ENCODE assay signal across 8 cellular contexts in the genomic region with DNA sequence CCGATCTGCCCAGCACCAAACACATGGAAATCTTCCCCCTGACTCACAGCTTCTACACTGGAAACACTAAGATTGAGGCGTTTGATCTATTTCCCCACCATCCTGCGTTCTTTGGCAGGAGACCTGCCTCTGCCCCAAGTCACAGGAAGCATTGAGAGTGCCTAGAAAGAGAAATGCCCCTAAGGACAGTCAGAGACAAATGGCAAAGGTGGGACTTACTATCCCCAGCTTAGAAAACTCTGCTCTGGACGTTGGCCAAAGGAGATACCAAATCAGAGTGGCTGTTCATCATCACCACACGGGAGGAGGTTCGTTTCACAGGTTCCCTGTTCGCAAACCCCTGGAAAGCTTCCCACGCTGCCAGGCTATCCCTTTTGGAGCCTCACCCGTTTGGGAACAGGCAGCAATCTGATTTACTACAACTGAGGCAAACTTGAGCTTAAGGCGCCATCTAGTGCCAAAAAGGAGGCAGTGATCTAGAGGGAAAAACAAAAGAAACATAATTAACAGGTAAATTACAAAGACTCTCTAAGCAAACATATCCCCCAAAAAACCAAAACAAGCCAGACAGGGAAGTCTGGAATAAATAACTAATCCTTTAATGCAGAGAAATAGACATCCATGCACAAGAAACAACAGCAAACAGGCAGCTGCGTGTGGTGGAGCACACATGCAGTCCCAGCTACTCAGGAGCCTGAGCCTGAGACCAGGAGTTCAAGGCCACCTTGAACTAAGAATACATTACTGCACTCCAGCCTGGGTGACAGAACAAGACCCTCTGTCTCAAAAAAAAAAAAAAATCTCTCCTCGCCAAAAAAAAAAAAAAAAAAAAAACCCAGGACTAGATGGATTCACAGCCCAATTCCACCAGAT. TPM values are rescaled to one million over a fixed set of nuclear protein-coding genes. Genes with fewer than 3 reads are reported as not detected.
A peak's percentile ranks its signal among the peaks of the same experiment; 100 is the strongest.
DNase-seq lines count a peak whose midpoint lies in the region; ATAC-seq and TF ChIP-seq lines count a peak whose summit lies in the region.

No MANE protein-coding gene starts in this region.

- TF ChIP-seq POLR2A in thyroid gland (IDR thresholded peaks at IDR 0.05) (no peak), spleen (IDR thresholded peaks at IDR 0.05) (no peak)

- no peaks in the 10 kb centered on the region for H3K27me3 ChIP-seq in hepatocyte
- H3K27me3 ChIP-seq in thyroid gland, result no peaks in the 10 kb centered on the region
- H3K27me3 ChIP-seq in spleen (replicated peaks in 1 of 7), result peaks cover 0 to 53% (median 6%) of the 10 kb centered on the region in 7 donors

- no peak for ATAC-seq in HG03457 (IDR thresholded peaks at IDR 0.05; ENCODE audit: unreplicated experiment)
- no peak for ATAC-seq in GM21447 (IDR thresholded peaks at IDR 0.05; ENCODE audit: unreplicated experiment)

- H3K79me2 ChIP-seq in hepatocyte, result no peaks in the 10 kb centered on the region

- H3K27ac ChIP-seq in hepatocyte (no peak overlapping the region), thyroid gland (no peak overlapping the region), spleen (no peak overlapping the region)

- intact Hi-C loops in thyroid gland (cut with DNase I), result no loop called here
- intact Hi-C loops in spleen (cut with DNase I; ENCODE audit: low total_unique reads), result no loop called here

- no peak overlapping the region for H2AFZ ChIP-seq in hepatocyte

- H3K4me3 ChIP-seq in hepatocyte, result no peak overlapping the region
- no peak overlapping the region for H3K4me3 ChIP-seq in thyroid gland (replicated peaks in 1 of 3)
- H3K4me3 ChIP-seq in spleen, result no peak overlapping the region

- H3K36me3 ChIP-seq in hepatocyte (replicated peaks; ENCODE audit: insufficient read depth, low read depth) (no peaks in the 10 kb centered on the region), thyroid gland (no peaks in the 10 kb centered on the region), spleen (no peaks in the 10 kb centered on the region)

- no peaks in the 10 kb centered on the region for H3K9me2 ChIP-seq in hepatocyte (replicated peaks; ENCODE audit: insufficient read depth)

- H4K20me1 ChIP-seq in hepatocyte (ENCODE audit: insufficient read depth, poor library complexity, severe bottlenecking), result no peaks in the 10 kb centered on the region

- 21% methylated on average over 11 of the region's 12 CpGs for WGBS in hepatocyte (ENCODE audit: low lambda C conversion rate, missing lambda C conversion rate)
- 31 to 32% methylated on average over 12 of the region's 12 CpGs for WGBS in thyroid gland, 2 donors
- 26 to 35% (median 33%) methylated on average over 12 of the region's 12 CpGs for WGBS in spleen, 5 donors

- TF ChIP-seq CTCF in hepatocyte (IDR thresholded peaks at IDR 0.05; ENCODE audit: poor library complexity) (peak; percentile 57), thyroid gland (IDR thresholded peaks at IDR 0.05) (peak in 1 of 6 experiments; percentile 15), spleen (IDR thresholded peaks at IDR 0.05 in 8 of 11, conservative IDR thresholded peaks at IDR 0.05 in 3 of 11) (peak in 4 of 11 experiments; percentile 8 to 31 (median 27))

- peaks cover 5% of the 10 kb centered on the region for H3K9me3 ChIP-seq in hepatocyte (ENCODE audit: low read depth)
- H3K9me3 ChIP-seq in thyroid gland, result no peaks in the 10 kb centered on the region
- H3K9me3 ChIP-seq in spleen, result peaks cover 0 to 34% (median 20%) of the 10 kb centered on the region in 8 donors

- DNase-seq in Daoy (ENCODE audit: low read depth) (peak; percentile 10), HS-27A (ENCODE audit: low read depth) (peak; percentile 8), SHP77 treated with DMSO at 0.1 percent for 48 hours (lab: John Stamatoyannopoulos, UW) (peak; percentile 27), hepatocyte (ENCODE audit: low spot score) (peak; percentile 35), thyroid gland (no peak), spleen (no peak)

- no peak overlapping the region for H3K4me2 ChIP-seq in hepatocyte

- H3K4me1 ChIP-seq in hepatocyte (ENCODE audit: insufficient read depth), result no peaks in the 10 kb centered on the region
- H3K4me1 ChIP-seq in thyroid gland, result no peaks in the 10 kb centered on the region
- H3K4me1 ChIP-seq in spleen, result no peaks in the 10 kb centered on the region

RNA-seq across cellular contexts. Expression of gene SRSF6, which starts 48.4 kb away (rescaled TPM):
- total RNA-seq in Daoy (2014; rRNA removed; shearing (Covaris generic)), result 38.9 and 39.2 TPM in 2 replicates
- total RNA-seq in hepatocyte (83.6 and 90.7 TPM in 2 replicates), thyroid gland (100 to 1,000 TPM in 2 of 4 donors, 10 to 100 TPM in 2; 92.3 to 110 (median 97.2) TPM), spleen (100 to 1,000 TPM in 4 of 7 donors, 10 to 100 TPM in 3; 68.7 to 161 (median 123) TPM)
- polyA plus RNA-seq in hepatocyte (31.0 and 38.0 TPM in 2 replicates), spleen (100 to 1,000 TPM in 1 of 3 donors, 10 to 100 TPM in 2; 82.2 to 113 (median 83.7) TPM)

Comparison
In these comparisons a context has a peak if more than half of its experiments do, and no peak if none do; other contexts are left out.
1. DNase-seq: peak in Daoy (single experiment), HS-27A (single experiment), SHP77 treated with DMSO at 0.1 percent for 48 hours (single experiment) and hepatocyte (single experiment); none in thyroid gland (0 of 2) and spleen (single experiment).